32 cellular contexts compared by ENCODE assay signal in the genomic region with DNA sequence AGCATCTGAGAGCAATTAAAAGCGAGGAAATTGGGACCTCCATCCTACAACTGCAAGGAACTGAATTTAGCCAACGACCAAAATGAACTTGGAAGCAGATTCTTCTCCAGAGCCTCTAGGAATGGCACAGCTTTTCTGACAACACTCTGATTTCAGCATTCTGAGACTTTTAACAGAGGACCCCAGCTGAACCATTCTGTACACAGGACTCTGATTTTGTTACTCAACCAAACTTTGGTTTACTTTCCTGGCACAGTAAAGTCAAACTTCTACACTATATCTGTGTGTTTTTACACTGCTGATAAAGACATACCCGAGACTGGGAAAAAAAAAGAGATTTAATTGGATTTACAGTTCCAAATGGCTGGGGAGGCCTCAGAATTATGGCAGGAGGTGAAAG.
"Had no signal": no experiment of that assay in that cellular context is flagged by ENCODE, and none has a peak within 500 bp of the region (broad histone marks: within the 10 kb centered on the region; RNA-seq: fewer than 3 reads in every experiment).

No MANE protein-coding gene starts in this region.

- FAIRE-seq: bronchial epithelial cell, TTC549 had no signal

- H3K27ac ChIP-seq: adrenal gland, cardiac muscle cell, VCaP had no signal

- H3K36me3 ChIP-seq: adrenal gland, cardiac muscle cell had no signal

- H3K9me3 ChIP-seq: adrenal gland had no signal

- H3K4me1 ChIP-seq: adrenal gland had no signal

- H3K27me3 ChIP-seq: cardiac muscle cell had no signal

- DNase-seq: activated B cell treated with CpG ODN at 0.5 μM for 24 hours; activated CD4-positive, alpha-beta memory T cell treated with anti-CD3 and anti-CD28 coated beads for 36 hours; activated CD4-positive, alpha-beta T cell treated with anti-CD3 and anti-CD28 coated beads for 4 hours; activated CD4-positive, alpha-beta T cell treated with anti-CD3 and anti-CD28 coated beads, Interleukin-2, amount 10 ng/mL, durations not matched to agents 24 days and 14 days; activated CD4-positive, alpha-beta T cell treated with anti-CD3 and anti-CD28 coated beads, Interleukin-2, amount 50 U/mL, for 1 hour; activated CD4-positive, alpha-beta T cell treated with anti-CD3 and anti-CD28 coated beads, Interleukin-2, amount 50 U/mL, for 4 hours; activated CD4-positive, CD25-positive, alpha-beta regulatory T cell treated with anti-CD3 and anti-CD28 coated beads, Interleukin-2, amount 50 U/mL, for 72 hours; activated CD8-positive, alpha-beta memory T cell treated with anti-CD3 and anti-CD28 coated beads, Interleukin-2, amount 50 U/mL, for 4 hours; activated CD8-positive, alpha-beta T cell treated with anti-CD3 and anti-CD28 coated beads for 36 hours; activated effector memory CD4-positive, alpha-beta T cell treated with anti-CD3 and anti-CD28 coated beads, Interleukin-2, amount 50 U/mL, for 16 hours; activated gamma-delta T cell treated with Interleukin-2 at 50 U/mL for 16 hours; activated naive CD4-positive, alpha-beta T cell; activated naive CD4-positive, alpha-beta T cell treated with anti-CD3 and anti-CD28 coated beads for 36 hours; activated naive CD8-positive, alpha-beta T cell treated with anti-CD3 and anti-CD28 coated beads for 36 hours; activated T-cell treated with anti-CD3 and anti-CD28 coated beads for 4 hours; activated T-cell treated with anti-CD3 and anti-CD28 coated beads, Interleukin-2, amount 50 U/mL, for 1 hour; activated T-cell treated with anti-CD3 and anti-CD28 coated beads, Interleukin-2, amount 50 U/mL, for 4 hours; activated T-cell treated with anti-CD3 and anti-CD28 coated beads, Interleukin-2, amount 50 U/mL, for 72 hours; adrenal gland; amniotic stem cell; aorta; caudate nucleus; cerebellar nuclear complex; T-helper 1 cell; T-helper 2 cell; T-helper 9 cell had no signal

- H3K4me3 ChIP-seq: adrenal gland, cardiac muscle cell had no signal

- ATAC-seq: activated CD8-positive, alpha-beta T cell treated with anti-CD3 and anti-CD28 coated beads for 36 hours; activated naive CD4-positive, alpha-beta T cell treated with anti-CD3 and anti-CD28 coated beads, Interleukin-2, amount 50 U/mL, for 72 hours; activated T-cell treated with anti-CD3 and anti-CD28 coated beads, Interleukin-2, amount 50 U/mL, for 4 hours; activated T-cell treated with anti-CD3 and anti-CD28 coated beads, Interleukin-2, amount 50 U/mL, for 72 hours; activated T-helper 17 cell treated with anti-CD3 and anti-CD28 coated beads, Interleukin-2, amount 50 U/mL, for 72 hours had no signal
